13 cellular contexts compared by ENCODE assay signal in genomic region chr9:36843964-36844363, GRCh38.
"Had no signal": no experiment of that assay in that cellular context is flagged by ENCODE, and none has a peak within 500 bp of the region (broad histone marks: within the 10 kb centered on the region; RNA-seq: fewer than 3 reads in every experiment).

No MANE protein-coding gene starts in this region.

- H3K4me3 ChIP-seq: colonic mucosa, left lung, thyroid gland had no signal

- H3K36me3 Mint-ChIP-seq: activated naive CD4-positive, alpha-beta T cell treated with anti-CD3 and anti-CD28 coated beads, Interleukin-2, amount 50 U/mL, for 24 hours; natural killer cell treated with Interleukin-12 subunit alpha and Interleukin-12 subunit beta and Interleukin-15 and Interleukin-18, amount 100 ng/mL, for 72 hours had no signal

- H3K9me3 ChIP-seq: colonic mucosa, left lung, thyroid gland had no signal

- H3K9me3 Mint-ChIP-seq: activated naive CD4-positive, alpha-beta T cell treated with anti-CD3 and anti-CD28 coated beads, Interleukin-2, amount 50 U/mL, for 24 hours; natural killer cell treated with Interleukin-12 subunit alpha and Interleukin-12 subunit beta and Interleukin-15 and Interleukin-18, amount 100 ng/mL, for 72 hours had no signal

- H3K27me3 Mint-ChIP-seq: activated naive CD4-positive, alpha-beta T cell treated with anti-CD3 and anti-CD28 coated beads, Interleukin-2, amount 50 U/mL, for 24 hours had no signal

- H3K36me3 ChIP-seq: colonic mucosa, left lung, thyroid gland had no signal

- H3K4me1 ChIP-seq: colonic mucosa, left lung, thyroid gland had no signal

- H3K4me3 Mint-ChIP-seq: activated naive CD4-positive, alpha-beta T cell treated with anti-CD3 and anti-CD28 coated beads, Interleukin-2, amount 50 U/mL, for 24 hours; natural killer cell treated with Interleukin-12 subunit alpha and Interleukin-12 subunit beta and Interleukin-15 and Interleukin-18, amount 100 ng/mL, for 72 hours had no signal

- ATAC-seq: left lung; natural killer cell treated with Interleukin-12 subunit alpha and Interleukin-12 subunit beta and Interleukin-15 and Interleukin-18, amount 100 ng/mL, for 72 hours had no signal

- DNase-seq: activated CD4-positive, alpha-beta T cell treated with anti-CD3 and anti-CD28 coated beads, Interleukin-2, amount 50 U/mL, for 4 hours; activated CD4-positive, CD25-positive, alpha-beta regulatory T cell; activated effector memory CD4-positive, alpha-beta T cell treated with Interleukin-2 at 50 U/mL for 16 hours; amniotic stem cell; central memory CD4-positive, alpha-beta T cell; colonic mucosa; foreskin fibroblast; hippocampal formation; stimulated activated CD4-positive, alpha-beta T cell treated with anti-CD3 and anti-CD28 coated beads, Interleukin-1b, Interleukin-23, amount 100 ng/mL, for 48 hours; thyroid gland had no signal

- H3K27ac ChIP-seq: colonic mucosa, left lung, thyroid gland had no signal

- H3K27me3 ChIP-seq: colonic mucosa, thyroid gland had no signal

- H3K27ac Mint-ChIP-seq: activated naive CD4-positive, alpha-beta T cell treated with anti-CD3 and anti-CD28 coated beads, Interleukin-2, amount 50 U/mL, for 24 hours; natural killer cell treated with Interleukin-12 subunit alpha and Interleukin-12 subunit beta and Interleukin-15 and Interleukin-18, amount 100 ng/mL, for 72 hours had no signal

- H3K4me1 Mint-ChIP-seq: activated naive CD4-positive, alpha-beta T cell treated with anti-CD3 and anti-CD28 coated beads, Interleukin-2, amount 50 U/mL, for 24 hours had no signal
